In the genomic region with DNA sequence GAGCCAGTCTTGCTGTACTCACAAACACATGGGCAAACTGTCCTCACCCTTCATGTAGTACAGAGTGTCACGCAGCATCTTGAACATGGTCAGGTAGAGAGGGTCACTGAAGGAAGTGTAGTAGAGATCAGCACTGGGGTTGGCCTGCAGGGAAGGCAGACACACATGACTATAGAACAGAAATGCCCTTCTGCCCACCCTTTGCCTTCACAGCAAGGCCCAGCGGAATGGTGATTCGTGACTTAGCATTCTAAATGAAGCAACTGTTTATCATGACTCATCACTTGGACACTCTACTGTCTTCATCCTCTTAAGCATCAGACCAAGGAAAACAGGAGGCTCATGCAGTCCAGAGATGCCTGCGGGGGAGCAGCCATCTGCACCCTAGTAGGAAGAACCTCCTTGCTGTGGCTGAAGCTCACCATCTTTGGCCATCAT, we compare ENCODE assay signal across 11 cellular contexts. TPM values are rescaled to one million over a fixed set of nuclear protein-coding genes. Genes with fewer than 3 reads are reported as not detected.
DNase-seq lines count a peak whose midpoint lies in the region; ATAC-seq and TF ChIP-seq lines count a peak whose summit lies in the region.
"Had no signal": no experiment of that assay in that cellular context is flagged by ENCODE, and none has a peak within 500 bp of the region (broad histone marks: within the 10 kb centered on the region; RNA-seq: fewer than 3 reads in every experiment).

No MANE protein-coding gene starts in this region.

- peaks cover 20% of the 10 kb centered on the region for H3K36me3 ChIP-seq in A673 (ENCODE audit: insufficient read depth, low read length, poor library complexity, severe bottlenecking)

- intact Hi-C loops in A673 (cut with micrococcal nuclease; ENCODE audit: unreplicated experiment) (loop anchor here (10.0 kb wide), 1 partner anchor 137 kb away; no protein-coding TSS in a partner anchor), left colon (cut with DNase I, micrococcal nuclease) (no loop called here)

- no peak overlapping the region for H3K4me3 ChIP-seq in A673 (ENCODE audit: low read depth, low read length, poor library complexity, severe bottlenecking)
- H3K4me3 ChIP-seq in astrocyte of the cerebellum (ENCODE audit: low read depth, low read length), result no peak overlapping the region
- H3K4me3 ChIP-seq: right lobe of liver had no signal

- POLR2A ChIA-PET in A673 (lab: Charles Lee; ENCODE audit: low non-redundant PET), result no interaction called here

- in situ Hi-C loops in astrocyte of the cerebellum (cut with HindIII; ENCODE audit: low sequenced_read_pairs), result no loop called here

- H3K4me3 Mint-ChIP-seq in endothelial cell (ENCODE audit: unreplicated experiment), result no peak overlapping the region
- H3K4me3 Mint-ChIP-seq: CD8-positive, alpha-beta T cell had no signal

- H3K27me3 ChIP-seq in A673 (replicated peaks; ENCODE audit: insufficient read depth, low read depth, low read length, poor library complexity), result no peaks in the 10 kb centered on the region
- H3K27me3 ChIP-seq: right lobe of liver had no signal

- no peaks in the 10 kb centered on the region for H3K9me3 ChIP-seq in A673 (ENCODE audit: low read depth, low read length, poor library complexity, severe bottlenecking)
- H3K9me3 ChIP-seq: right lobe of liver had no signal

- H3K27ac ChIP-seq in A673 (ENCODE audit: low read depth, low read length, poor library complexity, severe bottlenecking), result no peak overlapping the region
- H3K27ac ChIP-seq: right lobe of liver had no signal

- ATAC-seq in GM19397 (IDR thresholded peaks at IDR 0.05; ENCODE audit: unreplicated experiment), result no peak
- ATAC-seq in left colon, result no peak
- ATAC-seq: CD8-positive, alpha-beta T cell had no signal

- no TSS peak for BruUV-seq in A673 (replicated peaks; lab: Mats Ljungman, UMichigan)

- H3K36me3 Mint-ChIP-seq in endothelial cell (ENCODE audit: low read depth, unreplicated experiment), result peaks cover 45% of the 10 kb centered on the region

- H3K27me3 Mint-ChIP-seq in endothelial cell (ENCODE audit: unreplicated experiment), result no peaks in the 10 kb centered on the region

- CTCF ChIA-PET in A673 (lab: Charles Lee), result no interaction called here

- DNase-seq in A673 (ENCODE audit: low spot score), result peak; percentile 35
- DNase-seq in HK-2 (ENCODE audit: unreplicated experiment), result peak; percentile 43
- DNase-seq in astrocyte of the cerebellum (ENCODE audit: low read depth), result peak; percentile 27
- DNase-seq in islet precursor cell, result peak; percentile 89
- DNase-seq in NCI-H524 treated with DMSO at 0.1 percent for 48 hours (lab: John Stamatoyannopoulos, UW), result no peak
- no peak for DNase-seq in endothelial cell (ENCODE audit: low spot score)
- DNase-seq in left colon, result no peak
- DNase-seq: CD8-positive, alpha-beta T cell; NCI-H2107 had no signal

- no peak overlapping the region for H3K27ac Mint-ChIP-seq in endothelial cell (ENCODE audit: unreplicated experiment)
- H3K27ac Mint-ChIP-seq: CD8-positive, alpha-beta T cell had no signal

- TF ChIP-seq CTCF in A673 (conservative IDR thresholded peaks at IDR 0.05; ENCODE audit: low read depth, low read length) (no peak), astrocyte of the cerebellum (IDR thresholded peaks at IDR 0.05; ENCODE audit: low read depth, low read length, missing control alignments) (no peak), endothelial cell (IDR thresholded peaks at IDR 0.05; ENCODE audit: unreplicated experiment) (no peak)

- no peaks in the 10 kb centered on the region for H3K4me1 ChIP-seq in A673 (ENCODE audit: insufficient read depth, low read length, poor library complexity, severe bottlenecking)
- H3K4me1 ChIP-seq: right lobe of liver had no signal

- no peaks in the 10 kb centered on the region for H3K9me3 Mint-ChIP-seq in endothelial cell (ENCODE audit: unreplicated experiment)
- H3K9me3 Mint-ChIP-seq: CD8-positive, alpha-beta T cell had no signal

- no peaks in the 10 kb centered on the region for H3K4me1 Mint-ChIP-seq in endothelial cell (ENCODE audit: unreplicated experiment)

RNA-seq across cellular contexts. Expression of a gene that starts 33.4 kb away (rescaled TPM):
- total RNA-seq in A673 (2021) (0.15 and 0.19 TPM in 2 replicates), endothelial cell (ENCODE audit: unreplicated experiment) (0.18 TPM), left colon (not detected)
- total RNA-seq: CD8-positive, alpha-beta T cell had no signal

RNA-seq across cellular contexts. Expression of a gene that starts 51.3 kb away (rescaled TPM):
- 71.6 and 74.9 TPM in 2 replicates for total RNA-seq in A673 (2021)
- 65.3 TPM for total RNA-seq in endothelial cell (ENCODE audit: unreplicated experiment)
- 10 to 100 TPM; 77.3 to 82.4 TPM for total RNA-seq in left colon

RNA-seq across cellular contexts. Expression of a gene that starts 51.5 kb away (rescaled TPM):
- 34.0 and 35.3 TPM in 2 replicates for total RNA-seq in A673 (2021)
- total RNA-seq in endothelial cell (ENCODE audit: unreplicated experiment), result 22.7 TPM
- 10 to 100 TPM; 26.3 to 30.3 TPM for total RNA-seq in left colon

Comparison
In these comparisons a context has a peak if more than half of its experiments do, and no peak if none do; other contexts are left out.
1. DNase-seq: peak in A673 (single experiment), HK-2 (single experiment), astrocyte of the cerebellum (single experiment) and islet precursor cell (single experiment); none in NCI-H524 treated with DMSO at 0.1 percent for 48 hours (single experiment), endothelial cell (single experiment) and left colon (0 of 2).